27 cellular contexts compared by ENCODE assay signal in the genomic region with DNA sequence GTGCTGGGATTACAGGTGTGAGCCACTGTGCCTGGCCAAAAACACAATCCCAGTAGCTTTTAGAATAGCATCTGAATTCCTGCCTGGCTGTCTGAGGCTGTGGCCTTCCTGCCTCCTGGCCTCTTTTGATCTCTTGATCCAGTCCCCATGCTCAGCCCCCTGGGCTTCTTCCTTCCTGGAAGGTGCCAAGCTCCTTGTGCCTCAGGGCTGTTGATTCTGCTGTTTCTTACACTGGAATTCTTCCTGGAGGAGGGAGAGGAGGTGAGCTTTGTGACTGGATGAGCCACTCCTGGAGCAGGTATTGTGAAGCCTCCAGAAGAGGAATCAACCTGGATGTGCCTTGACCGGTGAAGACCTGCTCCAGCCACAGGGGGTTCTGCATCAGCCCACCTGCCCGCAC.
"Had no signal": no experiment of that assay in that cellular context is flagged by ENCODE, and none has a peak within 500 bp of the region (broad histone marks: within the 10 kb centered on the region; RNA-seq: fewer than 3 reads in every experiment).

No MANE protein-coding gene starts in this region.

- H3K9me3 Mint-ChIP-seq: type B pancreatic cell had no signal

- H3K4me1 ChIP-seq: stomach, testis, thyroid gland, tibial artery, tibial nerve, transverse colon, upper lobe of left lung, upper lobe of right lung, uterus, vagina had no signal

- H3K36me3 ChIP-seq: stomach, suprapubic skin, thoracic aorta, thyroid gland, tibial artery, tibial nerve, transverse colon, upper lobe of left lung, upper lobe of right lung, uterus, vagina had no signal

- H3K4me3 ChIP-seq: stomach, suprapubic skin, testis, thoracic aorta, thyroid gland, tibial artery, tibial nerve, transverse colon, upper lobe of left lung, upper lobe of right lung, uterus, vagina had no signal

- DNase-seq: stimulated activated CD4-positive, alpha-beta T cell treated with anti-CD3 and anti-CD28 coated beads, Interleukin-2, amount 100 ng/mL, for 24 hours; stimulated activated CD4-positive, alpha-beta T cell treated with anti-CD3 and anti-CD28 coated beads, Interleukin-2, amount 100 ng/mL, for 48 hours; stimulated activated CD4-positive, alpha-beta T cell treated with anti-CD3 and anti-CD28 coated beads, Interleukin-4, amount 100 ng/mL, for 1 hour; stimulated activated CD4-positive, alpha-beta T cell treated with anti-CD3 and anti-CD28 coated beads, Interleukin-4, amount 100 ng/mL, for 24 hours; stimulated activated CD4-positive, alpha-beta T cell treated with anti-CD3 and anti-CD28 coated beads, Interleukin-4, amount 100 ng/mL, for 4 hours; stimulated activated CD8-positive, alpha-beta memory T cell treated with anti-CD3 and anti-CD28 coated beads, Interleukin-4, amount 100 ng/mL, for 48 hours; stimulated activated naive B cell treated with anti-CD40 and anti-IgM and Interleukin-4, amounts not matched to agents 10 μg/mL and 1 μg/mL and 100 μg/mL, for 72 hours; stimulated activated naive CD4-positive, alpha-beta T cell; stimulated activated naive CD4-positive, alpha-beta T cell treated with Interleukin-2 at 50 U/mL for 16 hours; stimulated activated naive CD8-positive, alpha-beta T cell treated with anti-CD3 and anti-CD28 coated beads, Interleukin-15, amount 100 ng/mL, for 72 hours; stimulated activated naive CD8-positive, alpha-beta T cell treated with anti-CD3 and anti-CD28 coated beads, Interleukin-15, Interleukin-2, amounts not matched to agents 100 U/mL and 50 U/mL, for 24 hours; stomach; substantia nigra; testis; thyroid gland; tibial artery; transverse colon; upper lobe of left lung; upper lobe of right lung; uterus had no signal

- H3K27ac ChIP-seq: stomach, suprapubic skin, testis, thoracic aorta, thyroid gland, tibial artery, tibial nerve, transverse colon, upper lobe of left lung, upper lobe of right lung, uterus, vagina had no signal

- ATAC-seq: stimulated activated memory B cell treated with anti-CD40 and anti-IgM and Interleukin-4, amounts not matched to agents 10 μg/mL and 1 μg/mL and 100 μg/mL, for 72 hours; stimulated activated naive B cell treated with anti-CD40 and anti-IgM and Interleukin-4, amounts not matched to agents 10 μg/mL and 1 μg/mL and 100 μg/mL, for 72 hours; stimulated activated naive CD8-positive, alpha-beta T cell treated with anti-CD3 and anti-CD28 coated beads, Interleukin-15, amount 100 ng/mL, for 72 hours; stimulated activated naive CD8-positive, alpha-beta T cell treated with anti-CD3 and anti-CD28 coated beads, Interleukin-15, Interleukin-2, amounts not matched to agents 100 U/mL and 50 U/mL, for 24 hours; upper lobe of right lung had no signal

- H3K27ac Mint-ChIP-seq: stimulated activated memory B cell treated with anti-CD40 and anti-IgM and Interleukin-4, amounts not matched to agents 10 μg/mL and 1 μg/mL and 100 μg/mL, for 72 hours; stimulated activated naive B cell treated with anti-CD40 and anti-IgM and Interleukin-4, amounts not matched to agents 10 μg/mL and 1 μg/mL and 100 μg/mL, for 72 hours; stimulated activated naive CD8-positive, alpha-beta T cell treated with anti-CD3 and anti-CD28 coated beads, Interleukin-15, amount 100 ng/mL, for 72 hours; stimulated activated naive CD8-positive, alpha-beta T cell treated with anti-CD3 and anti-CD28 coated beads, Interleukin-15, Interleukin-2, amounts not matched to agents 100 ng/mL and 50 ng/mL, for 24 hours; type B pancreatic cell had no signal

- H3K9me3 ChIP-seq: suprapubic skin, testis, thoracic aorta, thyroid gland, tibial artery, tibial nerve, transverse colon, upper lobe of left lung, upper lobe of right lung, uterus, vagina had no signal

- H3K27me3 ChIP-seq: testis, thyroid gland, tibial nerve, upper lobe of left lung, upper lobe of right lung, uterus, vagina had no signal

- H3K4me3 Mint-ChIP-seq: stimulated activated memory B cell treated with anti-CD40 and anti-IgM and Interleukin-4, amounts not matched to agents 10 μg/mL and 1 μg/mL and 100 μg/mL, for 72 hours; stimulated activated naive B cell treated with anti-CD40 and anti-IgM and Interleukin-4, amounts not matched to agents 10 μg/mL and 1 μg/mL and 100 μg/mL, for 72 hours; stimulated activated naive CD8-positive, alpha-beta T cell treated with anti-CD3 and anti-CD28 coated beads, Interleukin-15, amount 100 ng/mL, for 72 hours; stimulated activated naive CD8-positive, alpha-beta T cell treated with anti-CD3 and anti-CD28 coated beads, Interleukin-15, Interleukin-2, amounts not matched to agents 100 ng/mL and 50 ng/mL, for 24 hours; type B pancreatic cell had no signal

- H3K36me3 Mint-ChIP-seq: type B pancreatic cell had no signal
